Comparison of ENCODE assay signal across 16 cellular contexts in the genomic region with DNA sequence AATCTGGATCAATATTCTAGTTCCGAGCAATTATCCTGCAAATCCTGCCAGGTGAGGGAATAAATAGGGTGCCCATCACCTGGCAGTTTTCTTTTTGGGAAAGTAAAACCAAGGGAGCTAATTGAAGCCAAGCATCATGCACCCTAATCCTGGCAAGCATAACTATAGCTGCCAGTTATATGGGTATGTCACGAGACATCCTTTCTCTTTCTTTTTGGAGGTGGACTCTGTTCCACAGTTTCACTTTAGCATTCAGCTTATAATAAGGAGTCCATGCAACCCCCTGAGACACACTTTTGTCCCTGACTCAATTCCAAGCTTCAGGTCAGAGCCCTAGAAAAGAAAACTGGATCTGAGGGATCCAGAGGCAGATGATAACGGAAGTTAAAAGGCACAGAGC.
DNase-seq lines count a peak whose midpoint lies in the region; ATAC-seq and TF ChIP-seq lines count a peak whose summit lies in the region.
"Had no signal": no experiment of that assay in that cellular context is flagged by ENCODE, and none has a peak within 500 bp of the region (broad histone marks: within the 10 kb centered on the region; RNA-seq: fewer than 3 reads in every experiment).

No MANE protein-coding gene starts in this region.

- peaks cover 1% of the 10 kb centered on the region for H3K27me3 Mint-ChIP-seq in glutamatergic neuron (ENCODE audit: unreplicated experiment)

- no peaks in the 10 kb centered on the region for H3K36me3 Mint-ChIP-seq in glutamatergic neuron (ENCODE audit: unreplicated experiment)
- H3K36me3 Mint-ChIP-seq: CD4-positive, alpha-beta memory T cell had no signal

- no peaks in the 10 kb centered on the region for H3K79me2 ChIP-seq in MM.1S (ENCODE audit: low read length)

- H3K9me3 Mint-ChIP-seq in glutamatergic neuron (ENCODE audit: unreplicated experiment): no peaks in the 10 kb centered on the region
- H3K9me3 Mint-ChIP-seq: IgD-negative memory B cell had no signal

- H3K9ac ChIP-seq in MM.1S (ENCODE audit: low read length) (no peak overlapping the region), subcutaneous abdominal adipose tissue (ENCODE audit: low read length in 5 of 5) (no peak overlapping the region)
- H3K9ac ChIP-seq: GM23248 had no signal

- ATAC-seq in GM18867 (IDR thresholded peaks at IDR 0.05; ENCODE audit: unreplicated experiment) (peak; percentile 56), right lobe of liver (peak; percentile 37 to 63 (median 50)), HG02852 (IDR thresholded peaks at IDR 0.05; ENCODE audit: unreplicated experiment) (no peak)
- ATAC-seq: A549, HCT116 had no signal

- H3K27ac ChIP-seq in MM.1S (ENCODE audit: low read length) (no peak overlapping the region), right lobe of liver (peak overlapping the region in 2 of 3 donors; percentile 51 to 71), subcutaneous abdominal adipose tissue (ENCODE audit: low read depth, low read length) (peak overlapping the region; percentile 95)
- H3K27ac ChIP-seq: A549, C4-2B, GM23248 had no signal

- no peaks in the 10 kb centered on the region for H3K27me3 ChIP-seq in MM.1S (replicated peaks; ENCODE audit: insufficient read depth, low read length)
- H3K27me3 ChIP-seq in right lobe of liver: no peaks in the 10 kb centered on the region
- H3K27me3 ChIP-seq in subcutaneous abdominal adipose tissue (ENCODE audit: control insufficient read depth in 5 of 5, insufficient read depth in 4 of 5, low read length in 5 of 5): no peaks in the 10 kb centered on the region
- H3K27me3 ChIP-seq: BE2C had no signal

- WGBS in right lobe of liver (ENCODE audit: insufficient coverage, low coverage, low lambda C conversion rate, missing lambda C conversion rate): 25% methylated on average over 3 of the region's 3 CpGs

- no peak overlapping the region for H3K4me3 ChIP-seq in MM.1S (ENCODE audit: low read length)
- peak overlapping the region; percentile 1 to 56 (median 53) for H3K4me3 ChIP-seq in right lobe of liver
- H3K4me3 ChIP-seq in subcutaneous abdominal adipose tissue (ENCODE audit: low read depth in 1 of 5, low read length in 5 of 5): peak overlapping the region in 3 of 5 donors; percentile 47 to 66 (median 57)
- H3K4me3 ChIP-seq: A549, GM23248 had no signal

- H3K4me2 ChIP-seq in MM.1S (ENCODE audit: low read depth, low read length): 0 out of 2 replicates have a peak overlapping the region, but pooled peaks have one; percentile 24
- H3K4me2 ChIP-seq: A549 had no signal

- H3K36me3 ChIP-seq in MM.1S (replicated peaks; ENCODE audit: insufficient read depth, low read length) (no peaks in the 10 kb centered on the region), right lobe of liver (peaks cover 0 to 15% (median 0%) of the 10 kb centered on the region in 4 donors), subcutaneous abdominal adipose tissue (ENCODE audit: control insufficient read depth in 5 of 5, insufficient read depth in 5 of 5, low read length in 5 of 5) (peaks cover 0 to 3% (median 0%) of the 10 kb centered on the region in 5 donors)
- H3K36me3 ChIP-seq: BE2C had no signal

- no peak overlapping the region for H3K4me3 Mint-ChIP-seq in glutamatergic neuron (ENCODE audit: unreplicated experiment)
- H3K4me3 Mint-ChIP-seq: CD4-positive, alpha-beta memory T cell; IgD-negative memory B cell had no signal

- peaks cover 15% of the 10 kb centered on the region for H3K4me1 Mint-ChIP-seq in glutamatergic neuron (ENCODE audit: low read depth, unreplicated experiment)
- H3K4me1 Mint-ChIP-seq: IgD-negative memory B cell had no signal

- H3K9me3 ChIP-seq in MM.1S (replicated peaks; ENCODE audit: insufficient read depth, low read length) (no peaks in the 10 kb centered on the region), right lobe of liver (no peaks in the 10 kb centered on the region), subcutaneous abdominal adipose tissue (ENCODE audit: control insufficient read depth in 5 of 5, low read length in 5 of 5) (no peaks in the 10 kb centered on the region)
- H3K9me3 ChIP-seq: A549, BE2C had no signal

- H3K4me1 ChIP-seq in MM.1S (ENCODE audit: low read length) (no peaks in the 10 kb centered on the region), right lobe of liver (peaks cover 0 to 35% (median 0%) of the 10 kb centered on the region in 4 donors), subcutaneous abdominal adipose tissue (ENCODE audit: control insufficient read depth in 5 of 5, insufficient read depth in 5 of 5, low read length in 5 of 5) (peaks cover 7 to 50% (median 42%) of the 10 kb centered on the region in 5 donors)
- H3K4me1 ChIP-seq: BE2C had no signal

- TF ChIP-seq CTCF in MM.1S (IDR thresholded peaks at IDR 0.05; ENCODE audit: low read length) (no peak), right lobe of liver (IDR thresholded peaks at IDR 0.05) (no peak), glutamatergic neuron (IDR thresholded peaks at IDR 0.05; ENCODE audit: partially characterized antibody, unreplicated experiment) (no peak)

- intact Hi-C loops in right lobe of liver (cut with DNase I): no loop called here

- no peaks in the 10 kb centered on the region for H3F3A ChIP-seq in MM.1S (ENCODE audit: insufficient read depth, low read length)

- H4K20me1 ChIP-seq in MM.1S (ENCODE audit: insufficient read depth, low read length): no peaks in the 10 kb centered on the region

- no peak overlapping the region for H2AFZ ChIP-seq in MM.1S (ENCODE audit: low read length)
- H2AFZ ChIP-seq: GM23248 had no signal

- DNase-seq in MM.1S: peak; percentile 18
- DNase-seq in right lobe of liver: no peak
- DNase-seq in activated CD8-positive, alpha-beta memory T cell treated with anti-CD3 and anti-CD28 coated beads, Interleukin-2, amount 50 U/mL, for 48 hours: no peak
- DNase-seq in glutamatergic neuron: no peak
- DNase-seq: BE2C; CD4-positive, alpha-beta memory T cell; DMS79; EL; GM23248 had no signal

- no peak for TF ChIP-seq POLR2A in right lobe of liver (IDR thresholded peaks at IDR 0.05)

- no peaks in the 10 kb centered on the region for H3K9me2 ChIP-seq in MM.1S (replicated peaks; ENCODE audit: insufficient read depth, low read length)

- H3K27ac Mint-ChIP-seq in glutamatergic neuron (ENCODE audit: unreplicated experiment): no peak overlapping the region
- H3K27ac Mint-ChIP-seq: CD4-positive, alpha-beta memory T cell; IgD-negative memory B cell had no signal
